ENCODE assay signal across 13 cellular contexts in the genomic region with DNA sequence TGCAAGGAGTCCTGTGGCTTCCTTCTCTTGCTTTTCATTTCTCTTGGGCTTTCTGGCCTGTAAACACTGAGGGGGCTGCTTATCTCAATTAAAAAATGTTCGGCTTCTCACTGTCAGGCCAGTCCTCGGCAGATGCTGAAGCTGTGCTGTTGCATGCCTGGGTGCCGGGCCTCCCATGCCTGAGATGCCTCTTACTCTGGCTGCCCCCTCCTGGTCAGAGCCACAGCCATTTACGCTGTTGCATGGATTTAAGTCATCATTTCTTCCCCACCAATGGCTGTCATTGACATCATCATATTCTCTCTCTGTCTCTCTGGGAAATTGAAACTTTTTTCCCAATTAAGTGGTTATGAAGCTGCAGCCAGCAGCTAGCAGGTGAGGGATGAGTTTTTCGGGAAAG. TPM values are rescaled to one million over a fixed set of nuclear protein-coding genes. Genes with fewer than 3 reads are reported as not detected.
DNase-seq lines count a peak whose midpoint lies in the region; TF ChIP-seq lines count a peak whose summit lies in the region.
"Had no signal": no experiment of that assay in that cellular context is flagged by ENCODE, and none has a peak within 500 bp of the region (broad histone marks: within the 10 kb centered on the region; RNA-seq: fewer than 3 reads in every experiment).

No MANE protein-coding gene starts in this region.

- H3K9me3 ChIP-seq in Karpas-422 (ENCODE audit: low read length), result 0 out of 2 replicates have a peak, but pooled peaks cover 3% of the 10 kb centered on the region
- peaks cover 0 to 8% (median 4%) of the 10 kb centered on the region in 4 donors for H3K9me3 ChIP-seq in esophagus muscularis mucosa

- peaks cover 10% of the 10 kb centered on the region for H3K36me3 ChIP-seq in Karpas-422 (ENCODE audit: insufficient read depth, low read length)
- H3K36me3 ChIP-seq in esophagus muscularis mucosa, result peaks cover 66 to 100% (median 99%) of the 10 kb centered on the region in 4 donors

- H3K9ac ChIP-seq in Karpas-422 (ENCODE audit: low read length), result no peak overlapping the region

- no peaks in the 10 kb centered on the region for H3K9me2 ChIP-seq in Karpas-422 (replicated peaks; ENCODE audit: insufficient read depth, low read length)

- intact Hi-C loops in cardiac septum (cut with DNase I) (no loop called here), esophagus muscularis mucosa (cut with DNase I) (no loop called here)

- in situ Hi-C loops in astrocyte of the spinal cord (cut with HindIII; ENCODE audit: low sequenced_read_pairs), result no loop called here

- no peaks in the 10 kb centered on the region for H3K27me3 ChIP-seq in Karpas-422 (ENCODE audit: low read length)
- no peaks in the 10 kb centered on the region for H3K27me3 ChIP-seq in esophagus muscularis mucosa
- H3K27me3 ChIP-seq: breast epithelium, spleen had no signal

- H4K20me1 ChIP-seq in Karpas-422 (ENCODE audit: insufficient read depth, low read depth, low read length), result no peaks in the 10 kb centered on the region

- peak; percentile 14 for TF ChIP-seq CTCF in astrocyte of the spinal cord (IDR thresholded peaks at IDR 0.05; ENCODE audit: low read depth, low read length)
- no peak for TF ChIP-seq CTCF in esophagus muscularis mucosa (IDR thresholded peaks at IDR 0.05)

- DNase-seq in Daoy (ENCODE audit: low read depth) (peak; percentile 51), Karpas-422 (peak; percentile 63), astrocyte of the spinal cord (ENCODE audit: low read depth, low spot score) (no peak), lung microvascular endothelial cell (ENCODE audit: low read depth in 2 of 2) (peak; percentile 46 to 73), NCI-H2029 (lab: John Stamatoyannopoulos, UW) (no peak), cardiac septum (ENCODE audit: low spot score) (no peak), amniotic stem cell (lab: John Stamatoyannopoulos, UW) (no peak), esophagus muscularis mucosa (ENCODE audit: extremely low spot score) (no peak)
- DNase-seq: activated T-cell treated with anti-CD3 and anti-CD28 coated beads for 4 hours, NCI-H2081, spleen had no signal

- no peak overlapping the region for H2AFZ ChIP-seq in Karpas-422 (ENCODE audit: low read length)

- no peaks in the 10 kb centered on the region for H3K79me2 ChIP-seq in Karpas-422 (ENCODE audit: low read length)

- H3K4me1 ChIP-seq in Karpas-422 (ENCODE audit: low read length) (no peaks in the 10 kb centered on the region), esophagus muscularis mucosa (peaks cover 0 to 6% (median 0%) of the 10 kb centered on the region in 4 donors)
- H3K4me1 ChIP-seq: breast epithelium, spleen had no signal

- no peak for TF ChIP-seq POLR2A in esophagus muscularis mucosa (IDR thresholded peaks at IDR 0.05; ENCODE audit: low read depth)

- WGBS in esophagus muscularis mucosa, result 88% methylated on average over 5 of the region's 5 CpGs

- H3K4me2 ChIP-seq in Karpas-422 (ENCODE audit: low read depth, low read length, poor library complexity, severe bottlenecking), result no peak overlapping the region

- no peak for TF ChIP-seq EP300 in esophagus muscularis mucosa (IDR thresholded peaks at IDR 0.05)

- no peak overlapping the region for H3K27ac ChIP-seq in Karpas-422 (ENCODE audit: low read length)
- no peak overlapping the region for H3K27ac ChIP-seq in esophagus muscularis mucosa (replicated peaks in 1 of 4)
- H3K27ac ChIP-seq: breast epithelium, spleen had no signal

- H3K4me3 ChIP-seq in Karpas-422 (ENCODE audit: low read length) (no peak overlapping the region), astrocyte of the spinal cord (ENCODE audit: low read depth, low read length) (no peak overlapping the region), esophagus muscularis mucosa (no peak overlapping the region)
- H3K4me3 ChIP-seq: breast epithelium, spleen had no signal

RNA-seq across cellular contexts. Expression of a gene that starts 53.7 kb away (rescaled TPM):
- total RNA-seq in Daoy (2014; rRNA removed; shearing (Covaris generic)), result 0.06 and 0.12 TPM in 2 replicates
- total RNA-seq in Karpas-422 (2014; rRNA removed; shearing (Covaris generic); ENCODE audit: low replicate concordance), result not detected in 2 replicates
- total RNA-seq in lung microvascular endothelial cell, result not detected in 2 replicates
- total RNA-seq in cardiac septum, result not detected
- total RNA-seq in esophagus muscularis mucosa, result not detected
- total RNA-seq: breast epithelium, mononuclear cell, spleen had no signal

Comparison
In these comparisons a context has a peak if more than half of its experiments do, and no peak if none do; other contexts are left out.
1. DNase-seq: peak in Daoy (single experiment), Karpas-422 (single experiment) and lung microvascular endothelial cell (2 of 2); none in astrocyte of the spinal cord (single experiment), NCI-H2029 (single experiment), cardiac septum (single experiment), amniotic stem cell (single experiment) and esophagus muscularis mucosa (single experiment).